In the genomic region with DNA sequence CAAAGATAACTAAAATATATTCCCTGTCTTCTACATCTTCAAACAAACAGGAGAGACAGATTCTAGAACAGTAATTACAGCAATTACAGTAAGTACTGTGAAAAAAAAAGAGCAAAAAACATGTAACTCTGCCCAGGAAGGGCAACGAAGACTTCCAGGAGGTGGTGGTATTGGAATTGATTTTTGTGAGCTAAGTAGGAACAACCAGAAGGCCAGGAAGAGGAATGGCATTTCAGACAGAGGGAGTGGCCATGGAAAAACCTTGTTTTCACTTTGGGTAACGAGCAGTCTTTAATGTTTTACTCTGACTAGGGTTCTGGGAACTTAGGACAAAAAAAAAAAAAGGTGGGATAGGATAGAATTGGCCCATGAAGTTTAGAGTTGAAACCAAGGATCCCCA, we compare ENCODE assay signal across 8 cellular contexts.
DNase-seq lines count a peak whose midpoint lies in the region; ATAC-seq and TF ChIP-seq lines count a peak whose summit lies in the region.

No MANE protein-coding gene starts in this region.

- H3K4me3 ChIP-seq in cardiac fibroblast (replicated peaks in 1 of 2; ENCODE audit: low read depth in 2 of 2, low read length in 2 of 2) (no peak overlapping the region), muscle layer of duodenum (ENCODE audit: low read depth in 1 of 2, low read length in 2 of 2) (no peak overlapping the region), endodermal cell (ENCODE audit: low read length) (no peak overlapping the region)

- peaks cover 59% of the 10 kb centered on the region for H3K4me1 Mint-ChIP-seq in CD14-positive monocyte
- peaks cover 25% of the 10 kb centered on the region for H3K4me1 Mint-ChIP-seq in endodermal cell

- DNase-seq in CD14-positive monocyte (ENCODE audit: low spot score), result no peak
- DNase-seq in NCI-H146 treated with DMSO at 0.1 percent for 48 hours (lab: John Stamatoyannopoulos, UW; ENCODE audit: unreplicated experiment), result peak; percentile 9
- peak; percentile 15 to 16 for DNase-seq in cardiac fibroblast (ENCODE audit: low read depth in 2 of 2)
- no peak for DNase-seq in cerebellum (ENCODE audit: low spot score)
- no peak for DNase-seq in superior temporal gyrus (ENCODE audit: extremely low spot score)
- no peak for DNase-seq in endodermal cell

- intact Hi-C loops in CD14-positive monocyte (cut with micrococcal nuclease), result loop anchor here (5.0 to 10.0 kb wide), 5 partner anchors 72 to 1338 kb away; partner anchors contain the start of gene BTG1 (in 1 of the 2)

- no peak overlapping the region for H3K9ac ChIP-seq in endodermal cell (ENCODE audit: extremely low read depth, low read length, poor library complexity, severe bottlenecking)

- H3K9me3 ChIP-seq in muscle layer of duodenum (ENCODE audit: control insufficient read depth in 1 of 2, low read length in 2 of 2) (no peaks in the 10 kb centered on the region), endodermal cell (ENCODE audit: control insufficient read depth, low read length) (no peaks in the 10 kb centered on the region)

- ATAC-seq in GM21360 (IDR thresholded peaks at IDR 0.05; ENCODE audit: unreplicated experiment), result no peak

- 80 to 88% methylated on average over 2 of the region's 2 CpGs for WGBS in endodermal cell (ENCODE audit: insufficient coverage in 1 of 2, insufficient read length in 1 of 2), 2 experiments

- H3K9me3 Mint-ChIP-seq in CD14-positive monocyte, result peaks cover 0 to 3% (median 0%) of the 10 kb centered on the region in 7 donors
- no peaks in the 10 kb centered on the region for H3K9me3 Mint-ChIP-seq in endodermal cell

- TF ChIP-seq CTCF in CD14-positive monocyte (IDR thresholded peaks at IDR 0.05) (no peak), cardiac fibroblast (IDR thresholded peaks at IDR 0.05; ENCODE audit: low read depth, low read length) (no peak), endodermal cell (conservative IDR thresholded peaks at IDR 0.05) (no peak)

- H3K36me3 ChIP-seq in muscle layer of duodenum (ENCODE audit: control insufficient read depth in 1 of 2, insufficient read depth in 2 of 2, low read length in 2 of 2), result no peaks in the 10 kb centered on the region
- H3K36me3 ChIP-seq in endodermal cell (ENCODE audit: control insufficient read depth, insufficient read depth, low read length), result no peaks in the 10 kb centered on the region

- H3K27ac Mint-ChIP-seq in CD14-positive monocyte, result peak overlapping the region; percentile 98 to 100 (median 99)
- H3K27ac Mint-ChIP-seq in endodermal cell, result no peak overlapping the region

- H3K4me1 ChIP-seq in muscle layer of duodenum (ENCODE audit: control insufficient read depth in 1 of 2, insufficient read depth in 2 of 2, low read length in 2 of 2), result peaks cover 25 to 26% of the 10 kb centered on the region in 2 donors
- peaks cover 6% of the 10 kb centered on the region for H3K4me1 ChIP-seq in endodermal cell (ENCODE audit: control insufficient read depth, insufficient read depth, low read length)

- peaks cover 0 to 2% of the 10 kb centered on the region in 2 donors for H3K36me3 Mint-ChIP-seq in CD14-positive monocyte
- H3K36me3 Mint-ChIP-seq in endodermal cell (ENCODE audit: low read depth), result no peaks in the 10 kb centered on the region

- H3K4me3 Mint-ChIP-seq in CD14-positive monocyte (no peak overlapping the region), endodermal cell (no peak overlapping the region)

- H3K27ac ChIP-seq in muscle layer of duodenum (ENCODE audit: low read length), result peak overlapping the region; percentile 84
- H3K27ac ChIP-seq in endodermal cell (ENCODE audit: low read depth, low read length), result no peak overlapping the region

- H3K27me3 ChIP-seq in muscle layer of duodenum (ENCODE audit: low read depth, low read length) (no peaks in the 10 kb centered on the region), endodermal cell (ENCODE audit: control insufficient read depth, insufficient read depth, low read length, poor library complexity, severe bottlenecking) (no peaks in the 10 kb centered on the region)

- H3K27me3 Mint-ChIP-seq in CD14-positive monocyte (ENCODE audit: low read depth in 3 of 3) (peaks cover 0 to 3% (median 0%) of the 10 kb centered on the region in 3 donors), endodermal cell (ENCODE audit: insufficient read depth) (no peaks in the 10 kb centered on the region)

Comparison
In these comparisons a context has a peak if more than half of its experiments do, and no peak if none do; other contexts are left out.
1. DNase-seq: peak in NCI-H146 treated with DMSO at 0.1 percent for 48 hours (single experiment) and cardiac fibroblast (2 of 2); none in CD14-positive monocyte (single experiment), cerebellum (single experiment), superior temporal gyrus (single experiment) and endodermal cell (single experiment).